Comparison of ENCODE assay signal across 12 cellular contexts in the genomic region with DNA sequence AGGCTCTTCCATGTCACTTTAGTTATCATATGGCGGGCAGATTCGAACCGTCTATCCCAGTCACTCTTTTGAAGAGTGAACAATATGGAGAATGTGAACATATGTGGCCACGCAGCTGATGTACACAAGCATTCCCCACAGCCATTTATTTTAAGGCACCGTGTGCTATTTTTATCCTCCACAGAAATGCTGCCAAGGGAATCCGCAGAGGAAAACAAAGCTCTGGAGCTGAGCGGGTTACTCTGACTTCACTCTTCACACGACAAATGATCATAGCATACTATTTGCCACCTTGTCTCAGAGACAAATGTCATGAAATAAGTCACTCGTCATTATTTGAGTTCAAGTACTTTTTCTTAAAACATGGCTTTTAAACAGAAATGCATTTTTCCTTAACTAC.
DNase-seq lines count a peak whose midpoint lies in the region; ATAC-seq and TF ChIP-seq lines count a peak whose summit lies in the region.
"Had no signal": no experiment of that assay in that cellular context is flagged by ENCODE, and none has a peak within 500 bp of the region (broad histone marks: within the 10 kb centered on the region; RNA-seq: fewer than 3 reads in every experiment).

No MANE protein-coding gene starts in this region.

- no peak overlapping the region for H2AFZ ChIP-seq in GM23248

- TF ChIP-seq POLR2A in gastrocnemius medialis (IDR thresholded peaks at IDR 0.05), result no peak

- peak overlapping the region; percentile 73; the same call in 1 of the 2 replicates for H3K9ac ChIP-seq in GM23248

- in situ Hi-C loops in GM23248 (cut with MboI), result no loop called here
- in situ Hi-C loops in gastrocnemius medialis (cut with MboI; ENCODE audit: low sequenced_read_pairs in 4 of 4), result loop anchor here in 2 of 4 donors (10.0 to 25.0 kb wide), 2 partner anchors 145 to 277 kb away; no protein-coding TSS in a partner anchor

- peaks cover 3 to 19% (median 12%) of the 10 kb centered on the region in 3 donors for H3K27me3 Mint-ChIP-seq in immature natural killer cell (ENCODE audit: low read depth in 3 of 3)

- ATAC-seq in gastrocnemius medialis (peak in 1 of 2 donors; percentile 10), GM21528 (IDR thresholded peaks at IDR 0.05; ENCODE audit: low FRiP score, unreplicated experiment) (no peak), GM18870 (IDR thresholded peaks at IDR 0.05; ENCODE audit: unreplicated experiment) (no peak)

- H3K36me3 ChIP-seq in GM23248 (ENCODE audit: low read depth) (no peaks in the 10 kb centered on the region), gastrocnemius medialis (no peaks in the 10 kb centered on the region)

- H3K4me3 ChIP-seq in GM23248 (no peak overlapping the region), gastrocnemius medialis (no peak overlapping the region)

- peak overlapping the region in 5 of 6 donors; percentile 30 to 91 (median 61) for H3K27ac Mint-ChIP-seq in immature natural killer cell
- H3K27ac Mint-ChIP-seq: B cell, memory B cell had no signal

- peaks cover 15% of the 10 kb centered on the region; the same call in 1 of the 2 replicates for H4K20me1 ChIP-seq in GM23248 (ENCODE audit: insufficient read depth)

- DNase-seq in GM23248, result peak; percentile 54
- peak in 1 of 61 donors; percentile 69 for DNase-seq in caudate nucleus (lab: John Stamatoyannopoulos, UW)
- DNase-seq in immature natural killer cell, result no peak
- DNase-seq in gastrocnemius medialis, result no peak
- DNase-seq in NCI-H2029 treated with DMSO at 0.1 percent for 48 hours (lab: John Stamatoyannopoulos, UW), result no peak
- DNase-seq in Ammon's horn (ENCODE audit: low spot score), result no peak
- DNase-seq: activated CD8-positive, alpha-beta memory T cell treated with anti-CD3 and anti-CD28 coated beads, Interleukin-2, amount 50 U/mL, for 4 hours; NCI-H187 treated with DMSO at 0.1 percent for 48 hours had no signal

- H3K79me2 ChIP-seq in GM23248 (ENCODE audit: insufficient read depth), result peaks cover 92% of the 10 kb centered on the region

- H3K4me1 ChIP-seq in GM23248 (ENCODE audit: insufficient read depth) (peaks cover 56% of the 10 kb centered on the region), gastrocnemius medialis (peaks cover 96 to 100% of the 10 kb centered on the region in 2 donors)

- H3K4me2 ChIP-seq in GM23248 (ENCODE audit: unreplicated experiment), result peak overlapping the region; percentile 81

- H3K27ac ChIP-seq in GM23248 (peak overlapping the region; percentile 87), caudate nucleus (ENCODE audit: low read depth, low read length) (peak overlapping the region; percentile 83), gastrocnemius medialis (peak overlapping the region; percentile 91 to 93 (median 91))

- peak overlapping the region in 2 of 5 donors; percentile 9 to 71 for H3K4me3 Mint-ChIP-seq in immature natural killer cell
- H3K4me3 Mint-ChIP-seq: B cell, memory B cell had no signal

- intact Hi-C loops in gastrocnemius medialis (cut with DNase I; ENCODE audit: low total_unique reads), result loop anchor here (2.0 to 5.0 kb wide), 3 partner anchors 48 to 143 kb away; no protein-coding TSS in a partner anchor

- H3F3A ChIP-seq in GM23248 (ENCODE audit: insufficient read depth), result peaks cover 51% of the 10 kb centered on the region

- H3K9me3 Mint-ChIP-seq in immature natural killer cell, result no peaks in the 10 kb centered on the region
- H3K9me3 Mint-ChIP-seq: memory B cell had no signal

- H3K4me1 Mint-ChIP-seq in immature natural killer cell, result peaks cover 95 to 99% of the 10 kb centered on the region in 2 donors

- H3K9me3 ChIP-seq in GM23248 (ENCODE audit: low read depth) (no peaks in the 10 kb centered on the region), gastrocnemius medialis (no peaks in the 10 kb centered on the region)

- H3K36me3 Mint-ChIP-seq in immature natural killer cell, result peaks cover 0 to 7% (median 5%) of the 10 kb centered on the region in 3 donors
- H3K36me3 Mint-ChIP-seq: memory B cell had no signal

- no peaks in the 10 kb centered on the region for H3K9me2 ChIP-seq in GM23248 (ENCODE audit: insufficient read depth)

- TF ChIP-seq CTCF in gastrocnemius medialis (IDR thresholded peaks at IDR 0.05 in 4 of 5, conservative IDR thresholded peaks at IDR 0.05 in 1 of 5), result no peak

- 52 to 59% methylated on average over 9 of the region's 9 CpGs for WGBS in GM23248 (ENCODE audit: low coverage in 1 of 2, low lambda C conversion rate in 2 of 2, missing lambda C conversion rate in 2 of 2), 2 experiments

- H3K27me3 ChIP-seq in GM23248 (replicated peaks; ENCODE audit: insufficient read depth), result no peaks in the 10 kb centered on the region
- no peaks in the 10 kb centered on the region for H3K27me3 ChIP-seq in gastrocnemius medialis
